Comparison of ENCODE assay signal across 11 cellular contexts in the genomic region with DNA sequence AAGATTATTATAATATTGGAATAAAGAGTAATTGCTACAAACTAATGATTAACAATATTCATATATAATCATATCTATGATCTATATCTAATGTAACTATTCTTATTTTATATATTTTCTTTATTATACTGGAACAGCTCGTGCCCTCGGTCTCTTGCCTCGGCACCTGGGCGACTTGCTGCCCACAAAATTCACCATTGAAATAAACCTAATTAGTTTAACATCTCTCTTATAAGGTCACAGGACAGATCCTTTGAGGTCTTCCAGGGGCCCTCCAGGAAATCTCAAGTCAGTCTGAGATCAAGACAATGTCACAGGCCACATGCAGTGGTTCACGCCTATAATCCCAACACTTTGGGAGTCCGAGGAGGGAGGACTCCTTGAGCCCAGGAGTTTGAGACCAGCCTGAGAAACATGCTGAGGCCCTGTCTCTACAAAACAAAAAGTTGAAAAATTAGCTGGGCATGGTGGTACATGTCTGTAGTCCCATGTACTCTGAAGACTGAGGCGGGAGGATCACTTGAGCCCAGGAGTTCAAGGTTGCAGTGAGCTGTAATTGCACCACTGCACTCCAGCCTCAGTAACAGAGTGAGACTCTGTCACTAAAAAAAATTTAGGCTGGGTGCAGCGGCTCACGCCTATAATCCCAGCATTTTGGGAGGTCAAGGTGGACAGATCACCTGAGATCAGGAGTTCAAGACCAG. TPM values are rescaled to one million over a fixed set of nuclear protein-coding genes. Genes with fewer than 3 reads are reported as not detected.
DNase-seq lines count a peak whose midpoint lies in the region; ATAC-seq and TF ChIP-seq lines count a peak whose summit lies in the region.
"Had no signal": no experiment of that assay in that cellular context is flagged by ENCODE, and none has a peak within 500 bp of the region (broad histone marks: within the 10 kb centered on the region; RNA-seq: fewer than 3 reads in every experiment).

No MANE protein-coding gene starts in this region.

- POLR2A ChIA-PET in IMR-90 (lab: Charles Lee; ENCODE audit: unreplicated experiment): no interaction called here

- peaks cover 15% of the 10 kb centered on the region for H3K4me1 Mint-ChIP-seq in endothelial cell (ENCODE audit: unreplicated experiment)

- H2BK120ac ChIP-seq in IMR-90 (ENCODE audit: low read depth, low read length): peak overlapping the region; percentile 52; the same call in 1 of the 2 replicates

- peak overlapping the region; percentile 83 for H3K27ac ChIP-seq in BLaER1
- H3K27ac ChIP-seq in IMR-90 (ENCODE audit: insufficient read depth, low read length): peak overlapping the region; percentile 20; the same call in 1 of the 2 replicates
- H3K27ac ChIP-seq in rectal smooth muscle tissue (ENCODE audit: low read depth, low read length): peak overlapping the region; percentile 24

- H3K18ac ChIP-seq in IMR-90 (ENCODE audit: low read depth, low read length): no peak overlapping the region

- H3K4me2 ChIP-seq in BLaER1: peak overlapping the region; percentile 98
- H3K4me2 ChIP-seq in IMR-90 (ENCODE audit: low read depth, low read length): no peak overlapping the region

- peaks cover 32% of the 10 kb centered on the region for H4K20me1 ChIP-seq in BLaER1
- peaks cover 12% of the 10 kb centered on the region; the same call in 1 of the 2 replicates for H4K20me1 ChIP-seq in IMR-90 (ENCODE audit: insufficient read depth, low read length)

- no peak overlapping the region for H2BK20ac ChIP-seq in IMR-90 (ENCODE audit: low read depth, low read length)

- CTCF ChIA-PET in IMR-90 (lab: Yijun Ruan, JAX): interaction anchor here (1.4 kb wide), 1 partner anchor 218 kb away, joined by 7 read pairs; no protein-coding TSS in a partner anchor

- H3K9me3 ChIP-seq in BLaER1 (no peaks in the 10 kb centered on the region), IMR-90 (ENCODE audit: control insufficient read depth, insufficient read depth, low read length) (no peaks in the 10 kb centered on the region)
- H3K9me3 ChIP-seq: left lung had no signal

- peak overlapping the region; percentile 70 for H2AK5ac ChIP-seq in IMR-90 (ENCODE audit: low read depth, low read length)

- H2BK15ac ChIP-seq in IMR-90 (ENCODE audit: low read depth, low read length): no peak overlapping the region

- H3K79me1 ChIP-seq in IMR-90 (ENCODE audit: low read depth in 1 of 2, low read length in 2 of 2): peaks cover 29 to 64% of the 10 kb centered on the region in 2 experiments

- dilution Hi-C loops in IMR-90 (cut with HindIII; ENCODE audit: low sequenced_read_pairs, unreplicated experiment): no loop called here

- ATAC-seq in IMR-90 (ENCODE audit: low read depth): no peak
- ATAC-seq in HG03469 (IDR thresholded peaks at IDR 0.05; ENCODE audit: unreplicated experiment): no peak
- ATAC-seq in HG02610 (IDR thresholded peaks at IDR 0.05; ENCODE audit: unreplicated experiment): no peak
- ATAC-seq in HG03045 (IDR thresholded peaks at IDR 0.05; ENCODE audit: unreplicated experiment): no peak

- H4K8ac ChIP-seq in IMR-90 (ENCODE audit: low read depth in 2 of 2, low read length in 2 of 2): peak overlapping the region in 1 of 2 experiments; percentile 71; a peak in 2 of 4 replicates

- peak overlapping the region; percentile 55 for H2AK9ac ChIP-seq in IMR-90 (replicated peaks; ENCODE audit: low read depth, low read length, poor library complexity)

- no peak overlapping the region for H4K5ac ChIP-seq in IMR-90 (ENCODE audit: low read depth, low read length)

- H3K36me3 ChIP-seq in BLaER1 (peaks cover 37% of the 10 kb centered on the region), IMR-90 (ENCODE audit: control insufficient read depth, insufficient read depth, low read length) (peaks cover 18% of the 10 kb centered on the region), rectal smooth muscle tissue (ENCODE audit: control insufficient read depth, insufficient read depth, low read length) (peaks cover 5% of the 10 kb centered on the region)

- TF ChIP-seq RAD21 in IMR-90 (IDR thresholded peaks at IDR 0.05; ENCODE audit: low read length): no peak

- 71% methylated on average over 2 of the region's 9 CpGs; no CpG with 5 or more reads in 1 of the 2 experiments for WGBS in IMR-90 (ENCODE audit: extremely low coverage in 2 of 2, insufficient read length in 1 of 2), 2 experiments

- no peak overlapping the region for H3K27ac Mint-ChIP-seq in endothelial cell (ENCODE audit: unreplicated experiment)
- H3K27ac Mint-ChIP-seq: activated naive CD4-positive, alpha-beta T cell treated with anti-CD3 and anti-CD28 coated beads for 36 hours had no signal

- peak overlapping the region; percentile 71 for H3K4ac ChIP-seq in IMR-90 (ENCODE audit: low read depth, low read length)

- no peak overlapping the region for H4K91ac ChIP-seq in IMR-90 (ENCODE audit: insufficient read depth, low read depth, low read length)

- no peak for TF ChIP-seq CTCF in IMR-90 (conservative IDR thresholded peaks at IDR 0.05; ENCODE audit: low read depth, low read length)
- peak; percentile 12 for TF ChIP-seq CTCF in endothelial cell (IDR thresholded peaks at IDR 0.05; ENCODE audit: unreplicated experiment)

- in situ Hi-C loops in IMR-90 (cut with MboI; ENCODE audit: low sequenced_read_pairs): no loop called here

- peaks cover 4% of the 10 kb centered on the region for H3K36me3 Mint-ChIP-seq in endothelial cell (ENCODE audit: low read depth, unreplicated experiment)
- H3K36me3 Mint-ChIP-seq: naive B cell had no signal

- H3K9me3 Mint-ChIP-seq in endothelial cell (ENCODE audit: unreplicated experiment): no peaks in the 10 kb centered on the region
- H3K9me3 Mint-ChIP-seq: activated naive CD4-positive, alpha-beta T cell treated with anti-CD3 and anti-CD28 coated beads for 36 hours; naive B cell had no signal

- H3K4me3 ChIP-seq in BLaER1: no peak overlapping the region
- no peak overlapping the region for H3K4me3 ChIP-seq in IMR-90 (ENCODE audit: insufficient read depth, low read depth, low read length)
- H3K4me3 ChIP-seq in rectal smooth muscle tissue (ENCODE audit: low read length): no peak overlapping the region
- H3K4me3 ChIP-seq: left lung had no signal

- TF ChIP-seq POLR2A in IMR-90 (IDR thresholded peaks at IDR 0.05; ENCODE audit: low read depth, low read length): no peak

- peak overlapping the region; percentile 29; the same call in 1 of the 2 replicates for H3K23ac ChIP-seq in IMR-90 (ENCODE audit: low read depth, low read length)

- H3K14ac ChIP-seq in IMR-90 (replicated peaks; ENCODE audit: low read depth, low read length): 0 out of 2 replicates have a peak overlapping the region, but pooled peaks have one; percentile 62

- intact Hi-C loops in IMR-90 (cut with micrococcal nuclease): no loop called here

- H3K4me3 Mint-ChIP-seq in endothelial cell (ENCODE audit: unreplicated experiment): no peak overlapping the region
- H3K4me3 Mint-ChIP-seq: activated naive CD4-positive, alpha-beta T cell treated with anti-CD3 and anti-CD28 coated beads for 36 hours had no signal

- no TSS peak for BruUV-seq in IMR-90 (replicated peaks; lab: Mats Ljungman, UMichigan)

- no peak overlapping the region for H2AFZ ChIP-seq in IMR-90 (replicated peaks; ENCODE audit: low read length, poor library complexity)

- H3K27me3 Mint-ChIP-seq in endothelial cell (ENCODE audit: unreplicated experiment): no peaks in the 10 kb centered on the region
- H3K27me3 Mint-ChIP-seq: naive B cell had no signal

- H3K9me1 ChIP-seq in IMR-90 (ENCODE audit: insufficient read depth, low read length): peaks cover 13% of the 10 kb centered on the region

- H3K56ac ChIP-seq in IMR-90 (ENCODE audit: extremely low read depth, insufficient read depth, low read length): no peak overlapping the region

- peak overlapping the region; percentile 72 for H2BK5ac ChIP-seq in IMR-90 (ENCODE audit: low read depth, low read length, poor library complexity, severe bottlenecking)

- H3K4me1 ChIP-seq in BLaER1 (peaks cover 97% of the 10 kb centered on the region), IMR-90 (ENCODE audit: control insufficient read depth, insufficient read depth, low read length) (peaks cover 25% of the 10 kb centered on the region), rectal smooth muscle tissue (ENCODE audit: control insufficient read depth, insufficient read depth, low read length) (peaks cover 19% of the 10 kb centered on the region)

- no peak for DNase-seq in IMR-90
- DNase-seq in endothelial cell (ENCODE audit: low spot score): no peak
- DNase-seq in T-helper 9 cell: no peak

- peak overlapping the region; percentile 68 for H3K9ac ChIP-seq in BLaER1
- no peak overlapping the region for H3K9ac ChIP-seq in IMR-90 (ENCODE audit: low read depth, low read length)
- H3K9ac ChIP-seq in rectal smooth muscle tissue (ENCODE audit: low read length): no peak overlapping the region

- H3K27me3 ChIP-seq in BLaER1 (no peaks in the 10 kb centered on the region), IMR-90 (ENCODE audit: control insufficient read depth, insufficient read depth, low read length) (no peaks in the 10 kb centered on the region), rectal smooth muscle tissue (ENCODE audit: control insufficient read depth, insufficient read depth, low read length) (no peaks in the 10 kb centered on the region)
- H3K27me3 ChIP-seq: left lung had no signal

TF ChIP-seq in IMR-90, 13 proteins besides CTCF, POLR2A, EP300 and RAD21 (continues in another document):
- TF ChIP-seq RCOR1 (IDR thresholded peaks at IDR 0.05; ENCODE audit: insufficient replicate concordance, low read length): no peak
- TF ChIP-seq MXI1 (IDR thresholded peaks at IDR 0.05; ENCODE audit: borderline replicate concordance, low read depth, low read length): no peak
- TF ChIP-seq FOS (IDR thresholded peaks at IDR 0.05; ENCODE audit: low read depth, low read length): no peak
- TF ChIP-seq MAFK (IDR thresholded peaks at IDR 0.05; ENCODE audit: low read depth, low read length): no peak
- no peak for TF ChIP-seq BHLHE40 (IDR thresholded peaks at IDR 0.05; ENCODE audit: low read depth, low read length)
- no peak for TF ChIP-seq MAZ (IDR thresholded peaks at IDR 0.05; ENCODE audit: borderline replicate concordance, low read depth, low read length)
- no peak for TF ChIP-seq CEBPB (IDR thresholded peaks at IDR 0.05; ENCODE audit: low read depth, low read length)
- no peak for TF ChIP-seq SMC3 (IDR thresholded peaks at IDR 0.05; ENCODE audit: low read depth, low read length)
- no peak for TF ChIP-seq NFE2L2 (IDR thresholded peaks at IDR 0.05; ENCODE audit: low read depth, low read length)
- TF ChIP-seq CHD1 (IDR thresholded peaks at IDR 0.05; ENCODE audit: low read depth, low read length): no peak

RNA-seq across cellular contexts. Expression of a gene that starts 6.6 kb away (rescaled TPM):
- 14.7 and 15.6 TPM in 2 replicates for total RNA-seq in IMR-90 (2012; rRNA removed)
- 25.7 and 28.4 TPM in 2 replicates for polyA plus RNA-seq in IMR-90 (2012; rRNA removed)
- polyA plus RNA-seq in IMR-90 (2012; cell fraction: cytosol; rRNA removed): 29.7 and 38.9 TPM in 2 replicates
- 47.3 and 92.8 TPM in 2 replicates for polyA plus RNA-seq in IMR-90 (2012; cell fraction: nucleus; rRNA removed; ENCODE audit: low replicate concordance)
- 23.0 TPM for total RNA-seq in endothelial cell (ENCODE audit: unreplicated experiment)

RNA-seq across cellular contexts. Expression of a gene that starts 6.6 kb away (rescaled TPM):
- total RNA-seq in IMR-90 (2012; rRNA removed) (175 and 202 TPM in 2 replicates), endothelial cell (ENCODE audit: unreplicated experiment) (49.0 TPM)
- polyA plus RNA-seq in IMR-90 (2012; rRNA removed): 296 and 347 TPM in 2 replicates
- polyA plus RNA-seq in IMR-90 (2012; cell fraction: cytosol; rRNA removed): 473 and 691 TPM in 2 replicates
- 159 and 329 TPM in 2 replicates for polyA plus RNA-seq in IMR-90 (2012; cell fraction: nucleus; rRNA removed; ENCODE audit: low replicate concordance)

Comparison
In these comparisons a context has a peak if more than half of its experiments do, and no peak if none do; other contexts are left out.
1. H3K27ac ChIP-seq: peak in every context shown above with its lines; median percentile 83 in BLaER1; 24 in rectal smooth muscle tissue; 20 in IMR-90.